ENCODE assay signal across 8 cellular contexts in genomic region chr4:20684852-20685763, GRCh38. TPM values are rescaled to one million over a fixed set of nuclear protein-coding genes. Genes with fewer than 3 reads are reported as not detected.
DNase-seq lines count a peak whose midpoint lies in the region; ATAC-seq and TF ChIP-seq lines count a peak whose summit lies in the region.

No MANE protein-coding gene starts in this region.

- no peaks in the 10 kb centered on the region for H3K79me2 ChIP-seq in PC-9 (ENCODE audit: low read depth)

- peaks cover 3 to 6% of the 10 kb centered on the region in 2 donors for H3K27me3 Mint-ChIP-seq in CD4-positive, alpha-beta memory T cell

- ATAC-seq in gastrocnemius medialis (no peak), GM19023 (IDR thresholded peaks at IDR 0.05; ENCODE audit: unreplicated experiment) (no peak), HG02973 (IDR thresholded peaks at IDR 0.05; ENCODE audit: unreplicated experiment) (no peak), HG03045 (IDR thresholded peaks at IDR 0.05; ENCODE audit: unreplicated experiment) (no peak)

- H3K9me2 ChIP-seq in PC-9 (ENCODE audit: insufficient read depth) = no peaks in the 10 kb centered on the region

- H3K36me3 ChIP-seq in CD4-positive, alpha-beta memory T cell (ENCODE audit: insufficient read depth, low read length) = no peaks in the 10 kb centered on the region
- H3K36me3 ChIP-seq in PC-9 (ENCODE audit: low read depth) (no peaks in the 10 kb centered on the region), gastrocnemius medialis (no peaks in the 10 kb centered on the region)

- H4K20me1 ChIP-seq in PC-9 (ENCODE audit: insufficient read depth) = no peaks in the 10 kb centered on the region

- no peaks in the 10 kb centered on the region for H3K36me3 Mint-ChIP-seq in CD4-positive, alpha-beta memory T cell

- no TSS peak for BruUV-seq in PC-9 (replicated peaks; lab: Mats Ljungman, UMichigan)

- no peaks in the 10 kb centered on the region for H3K9me3 ChIP-seq in CD4-positive, alpha-beta memory T cell (ENCODE audit: control insufficient read depth in 1 of 2, low read length in 2 of 2)
- H3K9me3 ChIP-seq in PC-9 (ENCODE audit: insufficient read depth, low read depth) = no peaks in the 10 kb centered on the region
- H3K9me3 ChIP-seq in gastrocnemius medialis = no peaks in the 10 kb centered on the region

- POLR2A ChIA-PET in CD4-positive, alpha-beta memory T cell (lab: Charles Lee; ENCODE audit: partially characterized antibody) = no interaction called here
- POLR2A ChIA-PET in PC-9 (lab: Charles Lee; ENCODE audit: unreplicated experiment) = no interaction called here

- H3K27ac Mint-ChIP-seq in CD4-positive, alpha-beta memory T cell = no peak overlapping the region

- H2AFZ ChIP-seq in PC-9 = no peak overlapping the region

- in situ Hi-C loops in gastrocnemius medialis (cut with MboI; ENCODE audit: low sequenced_read_pairs in 4 of 4) = loop anchor here (10.0 to 25.0 kb wide), 4 partner anchors 260 to 2000 kb away; no protein-coding TSS in a partner anchor

- CTCF ChIA-PET in CD4-positive, alpha-beta memory T cell (lab: Charles Lee; ENCODE audit: partially characterized antibody) = interaction anchor here (0.8 to 2.0 kb wide), 16 partner anchors 8 to 1998 kb away, joined by 3 to 11 read pairs (median 5); partner anchors contain the start of gene PACRGL
- CTCF ChIA-PET in PC-9 (lab: Charles Lee) = no interaction called here

- no peak for TF ChIP-seq POLR2A in gastrocnemius medialis (IDR thresholded peaks at IDR 0.05)

- H3K4me3 ChIP-seq in CD4-positive, alpha-beta memory T cell (ENCODE audit: low read length in 2 of 2) = no peak overlapping the region
- no peak overlapping the region for H3K4me3 ChIP-seq in PC-9
- no peak overlapping the region for H3K4me3 ChIP-seq in gastrocnemius medialis

- no peaks in the 10 kb centered on the region for H3K9me3 Mint-ChIP-seq in CD4-positive, alpha-beta memory T cell

- intact Hi-C loops in CD4-positive, alpha-beta memory T cell (cut with micrococcal nuclease) = loop anchor here (1.0 to 10.0 kb wide), 3 partner anchors 266 to 1460 kb away; no protein-coding TSS in a partner anchor
- intact Hi-C loops in PC-9 (cut with micrococcal nuclease; ENCODE audit: unreplicated experiment) = loop anchor here (1.0 to 2.0 kb wide), 2 partner anchors 142 to 263 kb away; no protein-coding TSS in a partner anchor
- intact Hi-C loops in gastrocnemius medialis (cut with DNase I; ENCODE audit: low total_unique reads) = loop anchor here (2.0 to 5.0 kb wide), 3 partner anchors 266 to 1996 kb away; no protein-coding TSS in a partner anchor

- no peaks in the 10 kb centered on the region for H3K27me3 ChIP-seq in CD4-positive, alpha-beta memory T cell (ENCODE audit: insufficient read depth, low read length)
- H3K27me3 ChIP-seq in PC-9 (ENCODE audit: insufficient read depth, low read depth) (no peaks in the 10 kb centered on the region), gastrocnemius medialis (no peaks in the 10 kb centered on the region)

- H3F3A ChIP-seq in PC-9 (ENCODE audit: insufficient read depth, low read depth) = no peaks in the 10 kb centered on the region

- H3K4me1 Mint-ChIP-seq in CD4-positive, alpha-beta memory T cell = no peaks in the 10 kb centered on the region

- H3K4me3 Mint-ChIP-seq in CD4-positive, alpha-beta memory T cell = no peak overlapping the region

- no peaks in the 10 kb centered on the region for H3K4me1 ChIP-seq in CD4-positive, alpha-beta memory T cell (ENCODE audit: insufficient read depth, low read length)
- H3K4me1 ChIP-seq in PC-9 (replicated peaks; ENCODE audit: insufficient read depth) (no peaks in the 10 kb centered on the region), gastrocnemius medialis (no peaks in the 10 kb centered on the region)

- no peak overlapping the region for H3K27ac ChIP-seq in CD4-positive, alpha-beta memory T cell (ENCODE audit: low read depth, low read length)
- H3K27ac ChIP-seq in PC-9 (no peak overlapping the region), gastrocnemius medialis (no peak overlapping the region)

- peak in 4 of 5 donors; percentile 10 to 25 (median 20) for DNase-seq in CD4-positive, alpha-beta memory T cell
- peak; percentile 4 for DNase-seq in HCEC 1CT
- DNase-seq in PC-9 = no peak
- DNase-seq in fibroblast of peridontal ligament (ENCODE audit: extremely low read depth) = peak; percentile 62
- no peak for DNase-seq in gastrocnemius medialis

- TF ChIP-seq CTCF in PC-9 (conservative IDR thresholded peaks at IDR 0.05) (peak; percentile 70), gastrocnemius medialis (IDR thresholded peaks at IDR 0.05 in 4 of 5, conservative IDR thresholded peaks at IDR 0.05 in 1 of 5) (peak; percentile 29 to 66 (median 46))

- no peak overlapping the region for H3K4me2 ChIP-seq in PC-9

RNA-seq across cellular contexts. Expression of gene PACRGL, which starts 15.2 kb away (rescaled TPM):
- total RNA-seq in CD4-positive, alpha-beta memory T cell = 10 to 100 TPM; 13.9 to 14.4 TPM
- polyA plus RNA-seq in CD4-positive, alpha-beta memory T cell = 1 to 10 TPM; 5.4 to 5.9 TPM
- 19.6 and 23.0 TPM in 2 replicates for total RNA-seq in PC-9 (2021)
- 10 to 100 TPM; 10.7 to 23.1 (median 14.0) TPM for total RNA-seq in gastrocnemius medialis

Comparison
In these comparisons a context has a peak if more than half of its experiments do, and no peak if none do; other contexts are left out.
1. DNase-seq: peak in CD4-positive, alpha-beta memory T cell (4 of 5), HCEC 1CT (single experiment) and fibroblast of peridontal ligament (single experiment); none in PC-9 (0 of 2) and gastrocnemius medialis (0 of 2).